ENCODE assay signal across 8 cellular contexts in the genomic region with DNA sequence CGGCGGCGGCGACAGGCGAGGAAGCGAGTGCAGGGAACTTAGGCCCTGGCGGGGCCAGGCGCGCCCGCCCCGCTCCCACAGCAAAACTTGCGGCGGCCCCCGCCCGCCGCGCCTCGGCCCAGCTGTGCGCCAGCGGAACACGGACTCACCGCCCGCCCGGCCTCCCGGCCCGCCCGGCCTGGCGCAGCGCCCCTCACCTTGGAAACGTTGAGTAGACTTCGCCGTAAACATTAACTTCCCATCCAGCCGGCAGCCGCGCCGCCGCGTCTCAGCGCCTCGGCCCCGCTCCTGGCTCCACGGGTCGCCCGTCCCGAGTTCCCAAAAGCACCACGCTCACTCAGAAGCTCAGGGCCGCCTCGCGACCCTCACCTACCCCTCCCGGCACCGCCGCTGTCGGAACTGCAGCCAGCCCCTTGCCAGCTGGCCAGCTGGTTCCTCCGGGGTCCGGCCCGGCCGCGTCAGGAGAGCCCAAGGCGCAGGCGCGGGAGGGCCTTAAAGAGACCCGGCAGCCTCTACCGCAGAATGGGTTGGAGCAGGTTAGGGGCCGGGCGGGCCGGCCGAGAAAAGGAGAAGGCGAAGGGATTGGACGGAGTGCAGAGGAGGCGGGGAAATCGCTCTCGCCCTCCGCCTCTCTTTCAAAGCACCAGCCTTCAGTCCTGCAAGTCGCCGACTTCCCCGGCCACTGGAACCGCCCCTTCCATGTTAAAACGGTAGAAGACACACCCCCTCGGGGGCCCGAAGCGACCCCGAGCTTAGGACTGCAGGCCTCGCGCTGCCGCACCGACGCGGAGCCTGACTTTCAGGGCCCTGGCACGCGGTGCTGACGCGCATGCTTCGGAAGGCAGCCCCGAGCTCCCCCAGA. TPM values are rescaled to one million over a fixed set of nuclear protein-coding genes. Genes with fewer than 3 reads are reported as not detected.
DNase-seq lines count a peak whose midpoint lies in the region; ATAC-seq and TF ChIP-seq lines count a peak whose summit lies in the region.

A gene (minus strand): TSS at position 470 of the 862 bp plus-strand sequence. CDS start 48,562 bp downstream, outside the sequence.

- H3K36me3 ChIP-seq in smooth muscle cell (ENCODE audit: low read depth) = no peaks in the 10 kb centered on the region

- H3K4me1 ChIP-seq in smooth muscle cell (ENCODE audit: low read depth) = no peaks in the 10 kb centered on the region

- H3K27ac ChIP-seq in smooth muscle cell (ENCODE audit: low read depth) = peak within 1 kb of the TSS; percentile 98

- peak; percentile 94 for DNase-seq in AG08395 (ENCODE audit: low spot score)
- peak; percentile 96 for DNase-seq in NCI-H2196 (lab: John Stamatoyannopoulos, UW; ENCODE audit: unreplicated experiment)
- peak; percentile 98 to 99 for DNase-seq in cardiac fibroblast (ENCODE audit: low read depth in 2 of 2)
- DNase-seq in iPS-NIHi7 (ENCODE audit: extremely low spot score) = peak; percentile 94
- peak; percentile 85 for DNase-seq in smooth muscle cell (lab: John Stamatoyannopoulos, UW; ENCODE audit: unreplicated experiment)

- WGBS in smooth muscle cell (ENCODE audit: low lambda C conversion rate) = under 1% methylated on average over 62 of the region's 94 CpGs

- ATAC-seq in GM18873 (IDR thresholded peaks at IDR 0.05; ENCODE audit: low FRiP score, unreplicated experiment) (peak; percentile 89), HG03135 (IDR thresholded peaks at IDR 0.05; ENCODE audit: unreplicated experiment) (peak; percentile 92)

- H3K4me3 ChIP-seq in WI38 (ENCODE audit: low read depth, low read length) = peak within 1 kb of the TSS; percentile 67
- peak within 1 kb of the TSS; percentile 86 to 89 for H3K4me3 ChIP-seq in cardiac fibroblast (replicated peaks in 1 of 2; ENCODE audit: low read depth in 2 of 2, low read length in 2 of 2)
- H3K4me3 ChIP-seq in smooth muscle cell = peak within 1 kb of the TSS; percentile 78

- no peaks in the 10 kb centered on the region for H3K27me3 ChIP-seq in smooth muscle cell (ENCODE audit: low read depth)

- H2AFZ ChIP-seq in smooth muscle cell (ENCODE audit: low read depth) = peak within 1 kb of the TSS; percentile 87

- peaks cover 42% of the 10 kb centered on the region for H3K79me2 ChIP-seq in smooth muscle cell (ENCODE audit: low read depth)

- TF ChIP-seq CTCF in WI38 (IDR thresholded peaks at IDR 0.05; ENCODE audit: low read depth, low read length) (no peak), cardiac fibroblast (IDR thresholded peaks at IDR 0.05; ENCODE audit: low read depth, low read length) (peak; percentile 33), smooth muscle cell (IDR thresholded peaks at IDR 0.05; ENCODE audit: borderline replicate concordance, insufficient read depth, poor library complexity, severe bottlenecking) (no peak)

- H3F3A ChIP-seq in smooth muscle cell (ENCODE audit: low read depth) = peaks cover 3% of the 10 kb centered on the region

- H3K9ac ChIP-seq in smooth muscle cell (ENCODE audit: low read depth) = peak within 1 kb of the TSS; percentile 96

- H3K9me3 ChIP-seq in smooth muscle cell (replicated peaks; ENCODE audit: low read depth) = no peaks in the 10 kb centered on the region

- peaks cover 37% of the 10 kb centered on the region for H4K20me1 ChIP-seq in smooth muscle cell (ENCODE audit: low read depth)

- peak within 1 kb of the TSS; percentile 96 for H3K4me2 ChIP-seq in smooth muscle cell

RNA-seq across cellular contexts. Expression of the gene that starts here (rescaled TPM):
- 45.2 and 47.6 TPM in 2 replicates for total RNA-seq in smooth muscle cell
- 30.0 and 35.4 TPM in 2 replicates for polyA plus RNA-seq in smooth muscle cell

Comparison
In these comparisons a context has a peak if more than half of its experiments do, and no peak if none do; other contexts are left out.
1. Peak in every context shown above with its lines: DNase-seq, ATAC-seq, H3K4me3 ChIP-seq and H3K27ac ChIP-seq.